In genomic region chr10:118482393-118483331, GRCh38 we compare ENCODE assay signal across 25 cellular contexts.
"Had no signal": no experiment of that assay in that cellular context is flagged by ENCODE, and none has a peak within 500 bp of the region (broad histone marks: within the 10 kb centered on the region; RNA-seq: fewer than 3 reads in every experiment).

No MANE protein-coding gene starts in this region.

- H3K27me3 ChIP-seq: gastrocnemius medialis, tibial artery, upper lobe of left lung, vagina had no signal

- H3K27ac ChIP-seq: epithelial cell of prostate, esophagus squamous epithelium, gastrocnemius medialis, heart right ventricle, neutrophil, spleen, tibial artery, upper lobe of left lung, vagina had no signal

- DNase-seq: effector memory CD8-positive, alpha-beta T cell; esophagus squamous epithelium; gastrocnemius medialis; heart right ventricle; hypothalamus; kidney glomerular epithelial cell; mammary epithelial cell; mucosa of descending colon; naive thymus-derived CD8-positive, alpha-beta T cell; posterior cingulate gyrus; spleen; stimulated activated CD4-positive, alpha-beta T cell treated with anti-CD3 and anti-CD28 coated beads, Interleukin-15, amount 100 ng/mL, for 24 hours; stimulated activated CD4-positive, alpha-beta T cell treated with anti-CD3 and anti-CD28 coated beads, Interleukin-1b, Interleukin-23, amount 100 ng/mL, for 48 hours; stimulated activated CD4-positive, alpha-beta T cell treated with anti-CD3 and anti-CD28 coated beads, Interleukin-4, amount 100 ng/mL, for 24 hours; tibial artery; upper lobe of left lung had no signal

- H3K27ac Mint-ChIP-seq: dendritic cell treated with granulocyte-macrophage colony-stimulating factor and Interleukin-4, amounts not matched to agents 40 ng/mL and 50 ng/mL, for 4 days; effector memory CD8-positive, alpha-beta T cell; naive thymus-derived CD8-positive, alpha-beta T cell; stimulated activated memory B cell treated with anti-CD40 and anti-IgM and Interleukin-4, amounts not matched to agents 10 μg/mL and 1 μg/mL and 100 μg/mL, for 72 hours; stimulated activated naive CD8-positive, alpha-beta T cell treated with anti-CD3 and anti-CD28 coated beads, Interleukin-15, Interleukin-2, amounts not matched to agents 100 ng/mL and 50 ng/mL, for 24 hours had no signal

- H3K4me1 Mint-ChIP-seq: naive thymus-derived CD8-positive, alpha-beta T cell; stimulated activated memory B cell treated with anti-CD40 and anti-IgM and Interleukin-4, amounts not matched to agents 10 μg/mL and 1 μg/mL and 100 μg/mL, for 72 hours had no signal

- H3K36me3 ChIP-seq: esophagus squamous epithelium, gastrocnemius medialis, heart right ventricle, neutrophil, spleen, tibial artery, upper lobe of left lung, vagina had no signal

- H3K9me3 ChIP-seq: esophagus squamous epithelium, gastrocnemius medialis, mucosa of descending colon, neutrophil, spleen, tibial artery, upper lobe of left lung, vagina had no signal

- H3K36me3 Mint-ChIP-seq: naive thymus-derived CD8-positive, alpha-beta T cell; stimulated activated memory B cell treated with anti-CD40 and anti-IgM and Interleukin-4, amounts not matched to agents 10 μg/mL and 1 μg/mL and 100 μg/mL, for 72 hours had no signal

- ATAC-seq: effector memory CD8-positive, alpha-beta T cell; gastrocnemius medialis; heart right ventricle; left lobe of liver; naive thymus-derived CD8-positive, alpha-beta T cell; sciatic nerve; stimulated activated memory B cell treated with anti-CD40 and anti-IgM and Interleukin-4, amounts not matched to agents 10 μg/mL and 1 μg/mL and 100 μg/mL, for 72 hours had no signal

- H3K9me3 Mint-ChIP-seq: dendritic cell treated with granulocyte-macrophage colony-stimulating factor and Interleukin-4, amounts not matched to agents 40 ng/mL and 50 ng/mL, for 4 days had no signal

- H3K4me1 ChIP-seq: esophagus squamous epithelium, gastrocnemius medialis, heart right ventricle, spleen, tibial artery, upper lobe of left lung, vagina had no signal

- H3K4me3 Mint-ChIP-seq: dendritic cell treated with granulocyte-macrophage colony-stimulating factor and Interleukin-4, amounts not matched to agents 40 ng/mL and 50 ng/mL, for 4 days; effector memory CD8-positive, alpha-beta T cell; naive thymus-derived CD8-positive, alpha-beta T cell; stimulated activated memory B cell treated with anti-CD40 and anti-IgM and Interleukin-4, amounts not matched to agents 10 μg/mL and 1 μg/mL and 100 μg/mL, for 72 hours; stimulated activated naive CD8-positive, alpha-beta T cell treated with anti-CD3 and anti-CD28 coated beads, Interleukin-15, Interleukin-2, amounts not matched to agents 100 ng/mL and 50 ng/mL, for 24 hours had no signal

- H3K4me3 ChIP-seq: esophagus squamous epithelium, gastrocnemius medialis, heart right ventricle, mucosa of descending colon, spleen, tibial artery, upper lobe of left lung, vagina had no signal

- FAIRE-seq: islet of Langerhans had no signal
